ENCODE assay signal across 2 cellular contexts in genomic region chr15:73936588-73937312, GRCh38.
TF ChIP-seq lines count a peak whose summit lies in the region.

No MANE protein-coding gene starts in this region.

TF ChIP-seq in IMR-90, 13 proteins besides CTCF, POLR2A, EP300 and RAD21:
- TF ChIP-seq RCOR1 (IDR thresholded peaks at IDR 0.05; ENCODE audit: insufficient replicate concordance, low read length) (no peak), RFX5 (IDR thresholded peaks at IDR 0.05; ENCODE audit: low read depth, low read length) (no peak), MAZ (IDR thresholded peaks at IDR 0.05; ENCODE audit: borderline replicate concordance, low read depth, low read length) (no peak), NFE2L2 (IDR thresholded peaks at IDR 0.05; ENCODE audit: low read depth, low read length) (no peak), CHD1 (IDR thresholded peaks at IDR 0.05; ENCODE audit: low read depth, low read length) (no peak), USF2 (IDR thresholded peaks at IDR 0.05; ENCODE audit: low read depth, low read length) (no peak), BHLHE40 (IDR thresholded peaks at IDR 0.05; ENCODE audit: low read depth, low read length) (no peak), CEBPB (IDR thresholded peaks at IDR 0.05; ENCODE audit: low read depth, low read length) (no peak), SMC3 (IDR thresholded peaks at IDR 0.05; ENCODE audit: low read depth, low read length) (no peak), ELK1 (IDR thresholded peaks at IDR 0.05; ENCODE audit: borderline replicate concordance, low read depth, low read length) (no peak), FOS (IDR thresholded peaks at IDR 0.05; ENCODE audit: low read depth, low read length) (no peak), MAFK (IDR thresholded peaks at IDR 0.05; ENCODE audit: low read depth, low read length) (no peak), MXI1 (IDR thresholded peaks at IDR 0.05; ENCODE audit: borderline replicate concordance, low read depth, low read length) (no peak)

TF ChIP-seq in endothelial cell of umbilical vein, 7 proteins besides CTCF, POLR2A, EP300 and RAD21:
- no peak for TF ChIP-seq MAX (IDR thresholded peaks at IDR 0.05; ENCODE audit: insufficient read depth, insufficient read length)
- TF ChIP-seq JUN (IDR thresholded peaks at IDR 0.05; ENCODE audit: borderline replicate concordance, insufficient read depth, insufficient read length, low read depth): no peak
- TF ChIP-seq POLR2AphosphoS5 (IDR thresholded peaks at IDR 0.05; ENCODE audit: insufficient read depth, low read depth, low read length): no peak
- no peak for TF ChIP-seq FOS (IDR thresholded peaks at IDR 0.05; ENCODE audit: borderline replicate concordance, insufficient read depth, low read length)
TF ChIP-seq in endothelial cell of umbilical vein: peak in this region for 0.
